ENCODE assay signal across 8 cellular contexts in the genomic region with DNA sequence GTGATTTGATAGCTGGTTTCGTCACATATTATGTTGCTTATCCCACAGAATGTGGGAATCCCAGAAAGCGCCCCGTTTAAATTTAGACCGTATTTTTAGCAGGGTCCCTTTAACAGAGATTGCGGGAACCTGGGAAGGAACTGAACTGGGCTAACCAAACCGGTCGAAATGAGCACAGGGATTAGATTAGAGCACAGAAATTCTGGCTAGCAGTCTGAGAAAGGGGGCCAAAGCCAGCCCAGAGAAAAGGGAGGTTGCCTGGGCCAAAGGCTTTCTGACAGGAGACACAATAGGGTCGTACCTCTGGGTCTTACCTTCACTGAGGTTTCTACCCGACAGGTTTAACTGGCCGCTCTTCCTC. TPM values are rescaled to one million over a fixed set of nuclear protein-coding genes. Genes with fewer than 3 reads are reported as not detected.
DNase-seq lines count a peak whose midpoint lies in the region; ATAC-seq and TF ChIP-seq lines count a peak whose summit lies in the region.

No MANE protein-coding gene starts in this region.

- WGBS in mammary epithelial cell (ENCODE audit: low coverage, missing lambda C conversion rate), result 2% methylated on average over 9 of the region's 10 CpGs

- CTCF ChIA-PET in mammary epithelial cell (lab: Charles Lee; ENCODE audit: low non-redundant PET), result no interaction called here

- H3K27me3 ChIP-seq in HL-60 (ENCODE audit: insufficient read depth, poor library complexity, severe bottlenecking) (no peaks in the 10 kb centered on the region), mammary epithelial cell (ENCODE audit: insufficient read depth, low read length) (no peaks in the 10 kb centered on the region), mucosa of rectum (ENCODE audit: control insufficient read depth in 2 of 2, insufficient read depth in 2 of 2, low read length in 2 of 2) (no peaks in the 10 kb centered on the region)

- H3K9ac ChIP-seq in mammary epithelial cell (ENCODE audit: insufficient read depth, low read length), result peak overlapping the region; percentile 98
- peak overlapping the region; percentile 95 for H3K9ac ChIP-seq in mucosa of rectum (ENCODE audit: low read depth in 1 of 2, low read length in 2 of 2)

- peaks cover 96% of the 10 kb centered on the region for H3K79me2 ChIP-seq in mammary epithelial cell (ENCODE audit: insufficient read depth, low read length)

- H3K9me3 ChIP-seq in mammary epithelial cell (replicated peaks; ENCODE audit: insufficient read depth, low read length), result no peaks in the 10 kb centered on the region
- H3K9me3 ChIP-seq in mucosa of rectum (ENCODE audit: control insufficient read depth in 2 of 2, low read length in 2 of 2), result no peaks in the 10 kb centered on the region

- peak overlapping the region; percentile 96 for H2AFZ ChIP-seq in mammary epithelial cell (ENCODE audit: low read depth, low read length)

- peaks cover 8% of the 10 kb centered on the region for H3K4me1 ChIP-seq in mammary epithelial cell (ENCODE audit: insufficient read depth, low read length)
- peaks cover 11 to 17% of the 10 kb centered on the region in 2 donors for H3K4me1 ChIP-seq in mucosa of rectum (ENCODE audit: control insufficient read depth in 2 of 2, insufficient read depth in 2 of 2, low read length in 2 of 2)

- H3K27ac ChIP-seq in HL-60 (replicated peaks) (peak overlapping the region; percentile 90), mammary epithelial cell (ENCODE audit: insufficient read depth, low read depth, low read length) (peak overlapping the region; percentile 97), mucosa of rectum (ENCODE audit: low read depth in 2 of 2, low read length in 2 of 2) (peak overlapping the region; percentile 89 to 92)

- in situ Hi-C loops in mammary epithelial cell (cut with MboI; ENCODE audit: low sequenced_read_pairs in 2 of 2), result no loop called here

- dilution Hi-C loops in mammary epithelial cell (cut with HindIII; ENCODE audit: low sequenced_read_pairs), result no loop called here

- intact Hi-C loops in mammary epithelial cell (cut with micrococcal nuclease), result loop anchor here (1.0 to 5.0 kb wide), 2 partner anchors 16 to 282 kb away; partner anchors contain the start of gene SRSF11

- peak overlapping the region; percentile 82 for H3K4me3 ChIP-seq in AG10803 (ENCODE audit: low read length)
- peak overlapping the region; percentile 80 for H3K4me3 ChIP-seq in HL-60 (replicated peaks; ENCODE audit: insufficient read depth, low read length)
- peak overlapping the region; percentile 73 to 91 (median 77) for H3K4me3 ChIP-seq in mammary epithelial cell (replicated peaks in 1 of 3; ENCODE audit: insufficient read depth in 1 of 3, low read depth in 2 of 3, low read length in 3 of 3)
- H3K4me3 ChIP-seq in mucosa of rectum (ENCODE audit: low read length in 2 of 2), result peak overlapping the region; percentile 92 to 99

- no peaks in the 10 kb centered on the region for H4K20me1 ChIP-seq in mammary epithelial cell (ENCODE audit: insufficient read depth, low read length)

- H3K4me2 ChIP-seq in mammary epithelial cell (ENCODE audit: insufficient read depth, low read depth, low read length), result peak overlapping the region; percentile 73

- H3K36me3 ChIP-seq in mammary epithelial cell (ENCODE audit: insufficient read depth, low read length) (no peaks in the 10 kb centered on the region), mucosa of rectum (ENCODE audit: control insufficient read depth in 2 of 2, insufficient read depth in 2 of 2, low read length in 2 of 2) (no peaks in the 10 kb centered on the region)

- ATAC-seq in GM19395 (IDR thresholded peaks at IDR 0.05; ENCODE audit: unreplicated experiment) (peak; percentile 46), GM21381 (IDR thresholded peaks at IDR 0.05; ENCODE audit: unreplicated experiment) (no peak)

- DNase-seq in AG10803 (ENCODE audit: low read depth), result no peak
- no peak for DNase-seq in HL-60 (ENCODE audit: low read depth in 1 of 2, low spot score in 1 of 2)
- DNase-seq in mammary epithelial cell, result no peak
- DNase-seq in stimulated activated CD4-positive, alpha-beta T cell treated with anti-CD3 and anti-CD28 coated beads, Interleukin-4, amount 100 ng/mL, for 24 hours, result no peak
- DNase-seq in NCI-H748 treated with DMSO at 0.1 percent for 48 hours (lab: John Stamatoyannopoulos, UW), result no peak

- TF ChIP-seq CTCF in AG10803 (conservative IDR thresholded peaks at IDR 0.05; ENCODE audit: low read length) (no peak), HL-60 (IDR thresholded peaks at IDR 0.05; ENCODE audit: insufficient read depth, low read length) (no peak), mammary epithelial cell (conservative IDR thresholded peaks at IDR 0.05 in 1 of 2, IDR thresholded peaks at IDR 0.05 in 1 of 2; ENCODE audit: extremely low read depth in 1 of 2, insufficient read depth in 1 of 2, low read depth in 1 of 2, low read length in 2 of 2) (no peak)

- TSS peak; percentile 42 for BruUV-seq in mammary epithelial cell (replicated peaks; lab: Mats Ljungman, UMichigan)

RNA-seq across cellular contexts. Expression of gene LRRC40, which starts 0.3 kb away (rescaled TPM):
- 10 to 100 TPM; 18.2 to 20.7 TPM for total RNA-seq in mammary epithelial cell
- 9.8 TPM for polyA plus RNA-seq in mammary epithelial cell
- polyA minus RNA-seq in mammary epithelial cell, result 7.4 TPM

RNA-seq across cellular contexts. Expression of gene SRSF11, which starts 16.1 kb away (rescaled TPM):
- 100 to 1,000 TPM in 1 of 2 donors, 10 to 100 TPM in 1; 95.0 to 141 TPM for total RNA-seq in mammary epithelial cell
- 116 TPM for polyA plus RNA-seq in mammary epithelial cell
- 57.2 TPM for polyA minus RNA-seq in mammary epithelial cell
